In genomic region chr22:42080287-42080686, GRCh38 we compare ENCODE assay signal across 8 cellular contexts. TPM values are rescaled to one million over a fixed set of nuclear protein-coding genes. Genes with fewer than 3 reads are reported as not detected.
A peak's percentile ranks its signal among the peaks of the same experiment; 100 is the strongest.
DNase-seq lines count a peak whose midpoint lies in the region; ATAC-seq and TF ChIP-seq lines count a peak whose summit lies in the region.

No MANE protein-coding gene starts in this region.

- peak overlapping the region; percentile 63 for H3K4me3 ChIP-seq in astrocyte of the cerebellum (ENCODE audit: low read depth, low read length)
- peak overlapping the region; percentile 88 for H3K4me3 ChIP-seq in iPS-11a (ENCODE audit: low read depth, low read length)

- no peak for TF ChIP-seq CTCF in astrocyte of the cerebellum (IDR thresholded peaks at IDR 0.05; ENCODE audit: low read depth, low read length, missing control alignments)

- ATAC-seq in sciatic nerve (peak; percentile 5), GM21723 (IDR thresholded peaks at IDR 0.05; ENCODE audit: unreplicated experiment) (no peak), GM19023 (IDR thresholded peaks at IDR 0.05; ENCODE audit: unreplicated experiment) (no peak)

- in situ Hi-C loops in astrocyte of the cerebellum (cut with HindIII; ENCODE audit: low sequenced_read_pairs), result no loop called here

- intact Hi-C loops in sciatic nerve (cut with DNase I), result no loop called here

- peak; percentile 59 for DNase-seq in EL
- DNase-seq in NCI-H1105 (lab: John Stamatoyannopoulos, UW), result peak; percentile 0
- DNase-seq in astrocyte of the cerebellum (ENCODE audit: low read depth), result no peak
- peak; percentile 61 for DNase-seq in sciatic nerve (ENCODE audit: low spot score)
- DNase-seq in NCI-H2107 (lab: John Stamatoyannopoulos, UW), result no peak

RNA-seq across cellular contexts. Expression of gene SMDT1, which starts 0.8 kb away (rescaled TPM):
- 53.3 TPM for total RNA-seq in sciatic nerve

RNA-seq across cellular contexts. Expression of gene PHETA2, which starts 6.2 kb away (rescaled TPM):
- 12.8 TPM for total RNA-seq in sciatic nerve

RNA-seq across cellular contexts. Expression of gene NAGA, which starts 9.7 kb away (rescaled TPM):
- total RNA-seq in sciatic nerve, result 17.0 TPM

RNA-seq across cellular contexts. Expression of gene NDUFA6, which starts 10.3 kb away (rescaled TPM):
- total RNA-seq in sciatic nerve, result 31.9 TPM

RNA-seq across cellular contexts. Expression of gene CYP2D6, which starts 50.3 kb away (rescaled TPM):
- 2.0 TPM for total RNA-seq in sciatic nerve

Comparison
In these comparisons a context has a peak if more than half of its experiments do, and no peak if none do; other contexts are left out.
1. DNase-seq: peak in EL (single experiment), NCI-H1105 (single experiment) and sciatic nerve (single experiment); none in astrocyte of the cerebellum (single experiment) and NCI-H2107 (single experiment).